ENCODE assay signal across 24 cellular contexts in genomic region chr1:157648317-157648716, GRCh38.
"Had no signal": no experiment of that assay in that cellular context is flagged by ENCODE, and none has a peak within 500 bp of the region (broad histone marks: within the 10 kb centered on the region; RNA-seq: fewer than 3 reads in every experiment).

No MANE protein-coding gene starts in this region.

- H2AFZ ChIP-seq: neural progenitor cell, parathyroid adenoma had no signal

- H3K4me1 ChIP-seq: neural progenitor cell, parathyroid adenoma, psoas muscle, right lobe of liver, sigmoid colon, stomach, thyroid gland, tibial nerve, upper lobe of left lung, vagina had no signal

- H3K9ac ChIP-seq: neural progenitor cell, parathyroid adenoma had no signal

- DNase-seq: occipital lobe; ovary; posterior cingulate gyrus; psoas muscle; right cardiac atrium; right lobe of liver; sigmoid colon; small intestine; stimulated activated CD4-positive, alpha-beta T cell treated with anti-CD3 and anti-CD28 coated beads, Interleukin-15, amount 100 ng/mL, for 24 hours; stimulated activated CD4-positive, alpha-beta T cell treated with anti-CD3 and anti-CD28 coated beads, Interleukin-2, amount 100 ng/mL, for 24 hours; stimulated activated CD4-positive, alpha-beta T cell treated with anti-CD3 and anti-CD28 coated beads, Interleukin-2, amount 100 ng/mL, for 48 hours; stimulated activated CD4-positive, alpha-beta T cell treated with anti-CD3 and anti-CD28 coated beads, Interleukin-4, amount 100 ng/mL, for 24 hours; stimulated activated naive B cell treated with anti-CD40 and anti-IgM and Interleukin-4, amounts not matched to agents 10 μg/mL and 1 μg/mL and 100 μg/mL, for 72 hours; stimulated activated naive CD4-positive, alpha-beta T cell treated with Interleukin-2 at 50 U/mL for 16 hours; stomach; thyroid gland; trophoblast cell; upper lobe of left lung had no signal

- H3K4me2 ChIP-seq: neural progenitor cell had no signal

- H3K79me2 ChIP-seq: parathyroid adenoma had no signal

- H3K27me3 ChIP-seq: neural progenitor cell, ovary, right lobe of liver, sigmoid colon, thyroid gland, tibial nerve, upper lobe of left lung, vagina had no signal

- H3K27ac ChIP-seq: neural progenitor cell, ovary, parathyroid adenoma, psoas muscle, right lobe of liver, sigmoid colon, stomach, thoracic aorta, thyroid gland, tibial nerve, upper lobe of left lung, vagina had no signal

- H3K4me3 ChIP-seq: neural progenitor cell, ovary, psoas muscle, right lobe of liver, sigmoid colon, stomach, thoracic aorta, thyroid gland, tibial nerve, upper lobe of left lung, vagina had no signal

- H3K9me3 ChIP-seq: ovary, psoas muscle, right lobe of liver, sigmoid colon, stomach, thoracic aorta, thyroid gland, tibial nerve, upper lobe of left lung, vagina had no signal

- H3K36me3 ChIP-seq: neural progenitor cell, ovary, right lobe of liver, sigmoid colon, stomach, thoracic aorta, thyroid gland, tibial nerve, upper lobe of left lung, vagina had no signal

- ATAC-seq: psoas muscle; right cardiac atrium; right lobe of liver; stimulated activated effector memory CD8-positive, alpha-beta T cell treated with anti-CD3 and anti-CD28 coated beads, Interleukin-12 subunit alpha, Interleukin-12 subunit beta, amount 100 ng/mL, for 72 hours; stimulated activated naive B cell treated with anti-CD40 and anti-IgM and Interleukin-4, amounts not matched to agents 10 μg/mL and 1 μg/mL and 100 μg/mL, for 72 hours had no signal
